In the genomic region with DNA sequence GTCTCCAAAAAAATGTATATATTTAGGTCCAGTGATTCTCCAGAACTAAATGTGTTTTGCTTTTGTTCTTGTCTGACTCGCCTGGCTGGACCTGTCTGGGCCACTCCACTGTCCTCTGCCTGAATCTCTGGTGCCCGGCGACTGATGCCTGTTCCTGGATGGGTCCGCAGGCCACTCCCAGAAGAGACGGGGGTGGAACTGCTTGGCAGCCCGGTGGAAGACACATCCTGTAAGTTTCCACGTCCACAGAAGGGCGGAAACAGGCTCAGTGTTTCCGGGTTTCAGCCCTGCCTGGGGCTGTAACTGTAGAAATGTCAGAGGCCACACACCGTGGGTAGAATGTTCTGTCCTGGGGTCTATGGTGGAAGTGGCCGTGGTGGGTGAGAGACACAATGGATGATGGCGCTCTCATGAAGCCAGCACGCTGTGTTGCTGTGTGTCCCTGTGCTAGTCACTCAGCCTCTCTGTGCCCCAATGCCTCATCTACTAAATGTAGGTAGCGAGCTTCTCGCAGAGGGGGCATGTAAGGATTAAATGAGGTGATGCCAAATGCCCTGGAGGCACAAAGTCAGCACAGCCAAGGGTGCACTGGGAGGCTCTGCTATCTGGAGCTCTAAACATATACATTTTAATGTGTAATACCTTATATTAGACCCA, we compare ENCODE assay signal across 20 cellular contexts. TPM values are rescaled to one million over a fixed set of nuclear protein-coding genes. Genes with fewer than 3 reads are reported as not detected.
A peak's percentile ranks its signal among the peaks of the same experiment; 100 is the strongest.
DNase-seq lines count a peak whose midpoint lies in the region; ATAC-seq and TF ChIP-seq lines count a peak whose summit lies in the region.
"Had no signal": no experiment of that assay in that cellular context is flagged by ENCODE, and none has a peak within 500 bp of the region (broad histone marks: within the 10 kb centered on the region; RNA-seq: fewer than 3 reads in every experiment).

No MANE protein-coding gene starts in this region.

- H3F3A ChIP-seq in PC-3 (ENCODE audit: low read length, unreplicated experiment) = no peaks in the 10 kb centered on the region

- no peak overlapping the region for H3K4me3 Mint-ChIP-seq in activated T-cell treated with anti-CD3 and anti-CD28 coated beads, Interleukin-2, amount 50 U/mL, for 72 hours
- H3K4me3 Mint-ChIP-seq: B cell; CD4-positive, CD25-positive, alpha-beta regulatory T cell; CD8-positive, alpha-beta T cell; GM23338 had no signal

- H3K36me3 Mint-ChIP-seq in activated T-cell treated with anti-CD3 and anti-CD28 coated beads, Interleukin-2, amount 50 U/mL, for 72 hours (ENCODE audit: insufficient read depth in 2 of 2) = peaks cover 0 to 2% of the 10 kb centered on the region in 2 donors
- H3K36me3 Mint-ChIP-seq: CD4-positive, CD25-positive, alpha-beta regulatory T cell; CD8-positive, alpha-beta T cell had no signal

- no peak overlapping the region for H3K27ac Mint-ChIP-seq in activated T-cell treated with anti-CD3 and anti-CD28 coated beads, Interleukin-2, amount 50 U/mL, for 72 hours
- H3K27ac Mint-ChIP-seq: B cell; CD4-positive, CD25-positive, alpha-beta regulatory T cell; CD8-positive, alpha-beta T cell; GM23338 had no signal

- H3K27me3 Mint-ChIP-seq in activated T-cell treated with anti-CD3 and anti-CD28 coated beads, Interleukin-2, amount 50 U/mL, for 72 hours (ENCODE audit: low read depth) = no peaks in the 10 kb centered on the region

- H3K27ac ChIP-seq in PC-3 (ENCODE audit: low read length) = no peak overlapping the region
- H3K27ac ChIP-seq: BLaER1, C4-2B had no signal

- no peak overlapping the region for H3K4me3 ChIP-seq in PC-3 (ENCODE audit: low read length)
- H3K4me3 ChIP-seq: BLaER1, GM12878, GM23338, HAP-1 had no signal

- H3K36me3 ChIP-seq in PC-3 (ENCODE audit: low read depth, low read length) = no peaks in the 10 kb centered on the region
- H3K36me3 ChIP-seq: BLaER1, HAP-1 had no signal

- intact Hi-C loops in PC-3 (cut with micrococcal nuclease) = no loop called here

- peak; percentile 2 for DNase-seq in GM03348 (ENCODE audit: low spot score)
- DNase-seq in PC-3 = no peak
- peak; percentile 35 for DNase-seq in UCSD-AML1 (lab: John Stamatoyannopoulos, UW; ENCODE audit: unreplicated experiment)
- no peak for DNase-seq in NCI-H128 (lab: John Stamatoyannopoulos, UW; ENCODE audit: unreplicated experiment)
- DNase-seq in activated T-cell treated with anti-CD3 and anti-CD28 coated beads, Interleukin-2, amount 50 U/mL, for 72 hours = no peak
- DNase-seq in A172 (ENCODE audit: low spot score) = no peak
- DNase-seq: 8988T; Caco-2; CD4-positive, CD25-positive, alpha-beta regulatory T cell; CD8-positive, alpha-beta T cell; DMS153; DND-41 had no signal

- peaks cover 0 to 2% of the 10 kb centered on the region in 2 donors for H3K9me3 Mint-ChIP-seq in activated T-cell treated with anti-CD3 and anti-CD28 coated beads, Interleukin-2, amount 50 U/mL, for 72 hours

- no peaks in the 10 kb centered on the region for H4K20me1 ChIP-seq in PC-3 (ENCODE audit: low read length)
- H4K20me1 ChIP-seq: BLaER1 had no signal

- no peaks in the 10 kb centered on the region for H3K9me3 ChIP-seq in PC-3 (ENCODE audit: low read length)
- H3K9me3 ChIP-seq: HAP-1 had no signal

- ATAC-seq in PC-3 (peak; percentile 18; the same call in 1 of the 2 replicates), esophagus mucosa (peak; percentile 44)
- ATAC-seq in activated T-cell treated with anti-CD3 and anti-CD28 coated beads, Interleukin-2, amount 50 U/mL, for 72 hours (replicated peaks in 1 of 2) = no peak
- ATAC-seq: CD8-positive, alpha-beta T cell; GM12878; GM23338 had no signal

- no TSS peak for BruUV-seq in PC-3 (replicated peaks; lab: Mats Ljungman, UMichigan)

- H3K79me2 ChIP-seq in PC-3 (ENCODE audit: low read length) = no peaks in the 10 kb centered on the region

- no peak overlapping the region for H3K4me2 ChIP-seq in PC-3 (ENCODE audit: low read length)
- H3K4me2 ChIP-seq: BLaER1, GM23338 had no signal

- no peak overlapping the region for H3K9ac ChIP-seq in PC-3 (ENCODE audit: low read length)
- H3K9ac ChIP-seq: BLaER1 had no signal

- CTCF ChIA-PET in PC-3 (lab: Charles Lee) = no interaction called here

- no peaks in the 10 kb centered on the region for H3K9me2 ChIP-seq in PC-3 (replicated peaks; ENCODE audit: low read length)

- H3K4me1 Mint-ChIP-seq in activated T-cell treated with anti-CD3 and anti-CD28 coated beads, Interleukin-2, amount 50 U/mL, for 72 hours (ENCODE audit: low read depth) = no peaks in the 10 kb centered on the region
- H3K4me1 Mint-ChIP-seq: B cell, GM23338 had no signal

- no peaks in the 10 kb centered on the region for H3K27me3 ChIP-seq in PC-3 (ENCODE audit: low read length)
- H3K27me3 ChIP-seq: BLaER1 had no signal

- H2AFZ ChIP-seq in PC-3 (ENCODE audit: low read length) = no peak overlapping the region
- H2AFZ ChIP-seq: GM23338 had no signal

- POLR2A ChIA-PET in PC-3 (lab: Charles Lee; ENCODE audit: unreplicated experiment) = no interaction called here

- TF ChIP-seq CTCF in PC-3 (conservative IDR thresholded peaks at IDR 0.05; ENCODE audit: low read depth, low read length) = no peak

- H3K4me1 ChIP-seq in PC-3 (ENCODE audit: insufficient read depth, low read length) = no peaks in the 10 kb centered on the region
- H3K4me1 ChIP-seq: BLaER1, Caco-2, HAP-1 had no signal

RNA-seq across cellular contexts. Expression of gene ATCAY, which starts 22.0 kb away (rescaled TPM):
- not detected in 2 replicates for total RNA-seq in PC-3 (2014; rRNA removed)
- not detected for total RNA-seq in esophagus mucosa
- under 1 TPM in 1 of 2 donors, not detected in 1; 0.05 TPM for total RNA-seq in activated T-cell treated with anti-CD3 and anti-CD28 coated beads, Interleukin-2, amount 50 U/mL, for 72 hours
- not detected in 2 replicates for total RNA-seq in A172 (2014; rRNA removed; shearing (Covaris generic))
- total RNA-seq: B cell; Caco-2; CD4-positive, CD25-positive, alpha-beta regulatory T cell; CD8-positive, alpha-beta T cell had no signal

RNA-seq across cellular contexts. Expression of gene NMRK2, which starts 30.4 kb away (rescaled TPM):
- total RNA-seq in PC-3 (2014; rRNA removed) = not detected in 2 replicates
- not detected for total RNA-seq in esophagus mucosa
- total RNA-seq in activated T-cell treated with anti-CD3 and anti-CD28 coated beads, Interleukin-2, amount 50 U/mL, for 72 hours = not detected
- not detected in 2 replicates for total RNA-seq in A172 (2014; rRNA removed; shearing (Covaris generic))
- total RNA-seq: A673; B cell; Caco-2; CD4-positive, CD25-positive, alpha-beta regulatory T cell; CD8-positive, alpha-beta T cell; GM12878 had no signal

RNA-seq across cellular contexts. Expression of gene ZFR2, which starts 33.6 kb away (rescaled TPM):
- total RNA-seq in PC-3 (2014; rRNA removed) = not detected in 2 replicates
- total RNA-seq in esophagus mucosa = not detected
- total RNA-seq in activated T-cell treated with anti-CD3 and anti-CD28 coated beads, Interleukin-2, amount 50 U/mL, for 72 hours = under 1 TPM in 1 of 2 donors, not detected in 1; 0.56 TPM
- not detected in 2 replicates for total RNA-seq in A172 (2014; rRNA removed; shearing (Covaris generic))
- total RNA-seq: Caco-2; CD4-positive, CD25-positive, alpha-beta regulatory T cell had no signal

Comparison
In these comparisons a context has a peak if more than half of its experiments do, and no peak if none do; other contexts are left out.
1. DNase-seq: peak in GM03348 (single experiment) and UCSD-AML1 (single experiment); none in PC-3 (single experiment), NCI-H128 (single experiment), activated T-cell treated with anti-CD3 and anti-CD28 coated beads, Interleukin-2, amount 50 U/mL, for 72 hours (0 of 2) and A172 (single experiment).
2. ATAC-seq: peak in PC-3 (single experiment) and esophagus mucosa (single experiment); none in activated T-cell treated with anti-CD3 and anti-CD28 coated beads, Interleukin-2, amount 50 U/mL, for 72 hours (0 of 2).